Comparison of ENCODE assay signal across 13 cellular contexts in genomic region chr2:216426938-216427337, GRCh38. TPM values are rescaled to one million over a fixed set of nuclear protein-coding genes. Genes with fewer than 3 reads are reported as not detected.
A peak's percentile ranks its signal among the peaks of the same experiment; 100 is the strongest.
DNase-seq lines count a peak whose midpoint lies in the region.
"Had no signal": no experiment of that assay in that cellular context is flagged by ENCODE, and none has a peak within 500 bp of the region (broad histone marks: within the 10 kb centered on the region; RNA-seq: fewer than 3 reads in every experiment).

No MANE protein-coding gene starts in this region.

- H3K27ac ChIP-seq in mesodermal cell (ENCODE audit: low read depth, low read length, severe bottlenecking): peak overlapping the region; percentile 92

- intact Hi-C loops in head of caudate nucleus (cut with DNase I): no loop called here

- H3K9ac ChIP-seq in NT2/D1 (ENCODE audit: insufficient read length, low read depth): no peak overlapping the region

- H3K27me3 ChIP-seq in NT2/D1 (ENCODE audit: insufficient read depth, insufficient read length): no peaks in the 10 kb centered on the region

- H3K4me1 ChIP-seq in NT2/D1 (ENCODE audit: insufficient read depth, insufficient read length): no peaks in the 10 kb centered on the region
- peaks cover 21% of the 10 kb centered on the region for H3K4me1 ChIP-seq in mesodermal cell (ENCODE audit: control insufficient read depth, insufficient read depth, low read length, poor library complexity, severe bottlenecking)

- H3K9me3 ChIP-seq in NT2/D1 (ENCODE audit: insufficient read depth, low read length) (peaks cover 21% of the 10 kb centered on the region; the same call in 1 of the 2 replicates), mesodermal cell (ENCODE audit: control insufficient read depth, low read length) (peaks cover 15% of the 10 kb centered on the region)

- DNase-seq in Ammon's horn (ENCODE audit: low spot score): peak; percentile 43
- DNase-seq in NT2/D1 (ENCODE audit: low read depth, low spot score): peak; percentile 28
- DNase-seq in epidermal melanocyte (ENCODE audit: insufficient read length, low spot score): peak; percentile 58
- no peak for DNase-seq in stimulated activated CD4-positive, alpha-beta T cell treated with anti-CD3 and anti-CD28 coated beads, Interleukin-4, amount 100 ng/mL, for 1 hour
- DNase-seq in NCI-H187 treated with DMSO at 0.1 percent for 48 hours (lab: John Stamatoyannopoulos, UW): no peak
- no peak for DNase-seq in activated naive CD4-positive, alpha-beta T cell treated with anti-CD3 and anti-CD28 coated beads, Interleukin-2, amount 50 U/mL, for 16 hours
- no peak for DNase-seq in head of caudate nucleus
- DNase-seq: activated naive CD8-positive, alpha-beta T cell treated with anti-CD3 and anti-CD28 coated beads, Interleukin-2, amount 50 U/mL, for 24 hours; CD8-positive, alpha-beta memory T cell; kidney glomerular epithelial cell; stimulated activated CD4-positive, alpha-beta T cell treated with anti-CD3 and anti-CD28 coated beads, Interleukin-4, amount 100 ng/mL, for 4 hours; T-helper 17 cell had no signal

- 34 to 41% methylated on average over 3 to 4 of the region's 4 CpGs for WGBS in mesodermal cell (ENCODE audit: insufficient coverage in 2 of 2), 2 experiments

- H3K4me3 ChIP-seq in NT2/D1 (ENCODE audit: insufficient read length, low read depth) (no peak overlapping the region), mesodermal cell (ENCODE audit: extremely low read depth, insufficient read depth, low read length, poor library complexity, severe bottlenecking) (no peak overlapping the region)

- H3K36me3 ChIP-seq in NT2/D1 (ENCODE audit: insufficient read depth, insufficient read length, low read length) (peaks cover 80% of the 10 kb centered on the region), mesodermal cell (ENCODE audit: control insufficient read depth, insufficient read depth, low read length) (peaks cover 82% of the 10 kb centered on the region)

RNA-seq across cellular contexts. Expression of gene SMARCAL1, which starts 14.7 kb away (rescaled TPM):
- polyA plus RNA-seq in mesodermal cell (2013, experiment 1 of 2): 31.7 TPM
- polyA plus RNA-seq in mesodermal cell (2013, experiment 2 of 2): 34.6 TPM

RNA-seq across cellular contexts. Expression of gene MARCHF4, which starts 54.7 kb away (rescaled TPM):
- polyA plus RNA-seq in mesodermal cell (2013, experiment 1 of 2): 17.2 TPM
- 13.4 TPM for polyA plus RNA-seq in mesodermal cell (2013, experiment 2 of 2)
- polyA plus RNA-seq: CD8-positive, alpha-beta memory T cell had no signal

Comparison
In these comparisons a context has a peak if more than half of its experiments do, and no peak if none do; other contexts are left out.
1. DNase-seq: peak in Ammon's horn (single experiment), NT2/D1 (single experiment) and epidermal melanocyte (single experiment); none in stimulated activated CD4-positive, alpha-beta T cell treated with anti-CD3 and anti-CD28 coated beads, Interleukin-4, amount 100 ng/mL, for 1 hour (single experiment), NCI-H187 treated with DMSO at 0.1 percent for 48 hours (single experiment), activated naive CD4-positive, alpha-beta T cell treated with anti-CD3 and anti-CD28 coated beads, Interleukin-2, amount 50 U/mL, for 16 hours (single experiment) and head of caudate nucleus (0 of 42).